In the genomic region with DNA sequence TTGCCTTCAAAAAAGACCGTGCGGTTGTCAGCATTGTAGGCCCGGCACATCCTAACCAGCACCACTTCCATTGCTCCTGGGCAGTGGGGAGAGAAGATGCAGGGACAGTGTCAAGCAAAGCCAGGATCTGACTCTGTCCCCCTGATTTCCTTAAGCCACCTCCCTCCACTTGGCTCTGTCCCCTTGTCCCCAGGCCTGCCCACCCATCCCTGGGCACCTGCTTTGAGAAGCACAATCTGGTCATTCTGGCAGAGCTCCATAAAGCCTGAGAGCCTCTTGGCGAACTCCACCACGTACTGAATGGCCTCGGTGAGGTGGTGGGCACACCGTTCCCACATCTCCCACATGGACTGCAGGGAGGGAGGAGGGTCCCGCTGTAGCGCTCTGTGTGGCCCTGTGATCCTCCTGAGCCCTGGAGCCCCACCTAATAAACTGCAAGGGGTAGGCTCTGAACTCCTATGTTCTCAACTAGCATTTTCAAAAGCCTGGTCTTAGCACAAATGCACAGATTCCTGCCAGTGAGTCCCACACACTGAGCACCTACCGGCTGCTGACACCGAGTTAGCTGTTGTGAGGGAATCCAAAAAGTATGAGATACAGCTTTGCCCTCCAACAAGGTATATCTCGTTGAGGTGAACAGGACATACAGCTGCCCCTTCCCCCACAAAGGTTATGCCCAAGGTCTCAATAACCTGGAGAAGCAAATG, we compare ENCODE assay signal across 26 cellular contexts. TPM values are rescaled to one million over a fixed set of nuclear protein-coding genes. Genes with fewer than 3 reads are reported as not detected.
DNase-seq lines count a peak whose midpoint lies in the region; ATAC-seq and TF ChIP-seq lines count a peak whose summit lies in the region.
"Had no signal": no experiment of that assay in that cellular context is flagged by ENCODE, and none has a peak within 500 bp of the region (broad histone marks: within the 10 kb centered on the region; RNA-seq: fewer than 3 reads in every experiment).

No MANE protein-coding gene starts in this region.

- H3K4me1 Mint-ChIP-seq in T-helper 17 cell = peaks cover 68% of the 10 kb centered on the region
- no peaks in the 10 kb centered on the region for H3K4me1 Mint-ChIP-seq in chondrocyte (ENCODE audit: low read depth)

- H3K27me3 ChIP-seq in SK-N-SH (ENCODE audit: insufficient read depth) = peaks cover 18% of the 10 kb centered on the region; the same call in 1 of the 2 replicates
- H3K27me3 ChIP-seq in effector memory CD4-positive, alpha-beta T cell (replicated peaks; ENCODE audit: control insufficient read depth, insufficient read depth, low read length, poor library complexity, severe bottlenecking) = no peaks in the 10 kb centered on the region
- H3K27me3 ChIP-seq: SJSA1 had no signal

- no peaks in the 10 kb centered on the region; a peak in 1 of 4 replicates for H3K4me1 ChIP-seq in SK-N-SH (ENCODE audit: control insufficient read depth in 1 of 2, insufficient read depth in 2 of 2, low read depth in 1 of 2, low read length in 1 of 2)
- H3K4me1 ChIP-seq in effector memory CD4-positive, alpha-beta T cell (ENCODE audit: control insufficient read depth, insufficient read depth, low read length, poor library complexity, severe bottlenecking) = peaks cover 56% of the 10 kb centered on the region

- WGBS in SK-N-SH (ENCODE audit: low lambda C conversion rate) = 82% methylated on average over 6 of the region's 12 CpGs

- no peak overlapping the region for H3K9ac ChIP-seq in SK-N-SH

- CTCF ChIA-PET in SK-N-SH (lab: Yijun Ruan, JAX) = interaction anchor here (0.7 to 1.2 kb wide), 3 partner anchors 10 to 121 kb away, joined by 3 to 4 read pairs (median 3); no protein-coding TSS in a partner anchor

- H2AFZ ChIP-seq in SK-N-SH (ENCODE audit: low read depth) = no peak overlapping the region
- H2AFZ ChIP-seq: GM23338 had no signal

- TF ChIP-seq CTCF in SK-N-SH (IDR thresholded peaks at IDR 0.05) (no peak), chondrocyte (IDR thresholded peaks at IDR 0.05) (no peak)

- no peaks in the 10 kb centered on the region for H4K20me1 ChIP-seq in SK-N-SH (ENCODE audit: insufficient read depth)

- no peak for TF ChIP-seq EP300 in SK-N-SH (IDR thresholded peaks at IDR 0.05; ENCODE audit: borderline replicate concordance in 1 of 2, low read depth in 1 of 2, low read length in 1 of 2)

- H3K4me3 ChIP-seq in SK-N-SH (ENCODE audit: low read depth in 2 of 2, low read length in 1 of 2) = no peak overlapping the region
- no peak overlapping the region for H3K4me3 ChIP-seq in effector memory CD4-positive, alpha-beta T cell (ENCODE audit: insufficient read depth, low read depth, low read length, poor library complexity, severe bottlenecking)
- H3K4me3 ChIP-seq: GM23338, K562, SJSA1 had no signal

- H3K79me2 ChIP-seq in SK-N-SH (ENCODE audit: insufficient read depth) = no peaks in the 10 kb centered on the region

- no peak for TF ChIP-seq RAD21 in SK-N-SH (IDR thresholded peaks at IDR 0.05; ENCODE audit: low read length)

- no peak overlapping the region for H3K27ac ChIP-seq in SK-N-SH (ENCODE audit: low read depth in 2 of 2, low read length in 1 of 2)
- H3K27ac ChIP-seq in effector memory CD4-positive, alpha-beta T cell (ENCODE audit: insufficient read depth, low read length, poor library complexity, severe bottlenecking) = peak overlapping the region; percentile 21
- H3K27ac ChIP-seq: SJSA1 had no signal

- no peak overlapping the region for H3K4me2 ChIP-seq in SK-N-SH
- H3K4me2 ChIP-seq: GM23338 had no signal

- POLR2A ChIA-PET in SK-N-SH (lab: Yijun Ruan, JAX) = no interaction called here

- H3K36me3 Mint-ChIP-seq in T-helper 17 cell (ENCODE audit: low read depth) (peaks cover 13% of the 10 kb centered on the region), chondrocyte (ENCODE audit: low read depth) (no peaks in the 10 kb centered on the region)

- H3K36me3 ChIP-seq in SK-N-SH (replicated peaks in 1 of 2; ENCODE audit: control insufficient read depth in 1 of 2, insufficient read depth in 2 of 2, low read length in 1 of 2) = no peaks in the 10 kb centered on the region
- peaks cover 10% of the 10 kb centered on the region for H3K36me3 ChIP-seq in effector memory CD4-positive, alpha-beta T cell (ENCODE audit: control insufficient read depth, insufficient read depth, low read length)
- H3K36me3 ChIP-seq: SJSA1 had no signal

- H3K27ac Mint-ChIP-seq in T-helper 17 cell (peak overlapping the region; percentile 79), chondrocyte (ENCODE audit: unreplicated experiment) (no peak overlapping the region)
- H3K27ac Mint-ChIP-seq: GM23338 had no signal

- ATAC-seq in SK-N-SH treated with all-trans-retinoic acid at 6 μM for 48 hours (no peak), T-helper 17 cell (no peak), GM21381 (IDR thresholded peaks at IDR 0.05; ENCODE audit: unreplicated experiment) (no peak)
- ATAC-seq: GM23338, K562 had no signal

- H3K4me3 Mint-ChIP-seq in T-helper 17 cell = peak overlapping the region; percentile 43
- H3K4me3 Mint-ChIP-seq in chondrocyte (ENCODE audit: unreplicated experiment) = no peak overlapping the region
- H3K4me3 Mint-ChIP-seq: GM23338, H9 had no signal

- DNase-seq in SK-N-SH (peak; percentile 12), T-helper 17 cell (no peak), chondrocyte (ENCODE audit: low spot score) (no peak), NAMALWA (ENCODE audit: low spot score) (no peak)
- no peak for DNase-seq in effector memory CD4-positive, alpha-beta T cell
- DNase-seq: COR-L47, DMS79 treated with DMSO at 0.1 percent for 48 hours, H9, Kasumi-1, NCI-H1105, NCI-H1436 treated with DMSO at 0.1 percent for 48 hours, NCI-H187 treated with DMSO at 0.1 percent for 48 hours, NCI-H2107, NCI-H446, NCI-H524 treated with DMSO at 0.1 percent for 48 hours, NCI-H774, Right ventricle myocardium superior, RPMI8226 had no signal

- no peaks in the 10 kb centered on the region for H3F3A ChIP-seq in SK-N-SH (replicated peaks; ENCODE audit: insufficient read depth)

- no peaks in the 10 kb centered on the region for H3K27me3 Mint-ChIP-seq in T-helper 17 cell
- peaks cover 33% of the 10 kb centered on the region for H3K27me3 Mint-ChIP-seq in chondrocyte (ENCODE audit: low read depth)

- no peaks in the 10 kb centered on the region for H3K9me2 ChIP-seq in SK-N-SH

- no peaks in the 10 kb centered on the region for H3K9me3 ChIP-seq in SK-N-SH
- H3K9me3 ChIP-seq in T-helper 17 cell (ENCODE audit: control insufficient read depth, low read length, poor library complexity, severe bottlenecking) = no peaks in the 10 kb centered on the region
- H3K9me3 ChIP-seq in effector memory CD4-positive, alpha-beta T cell (ENCODE audit: control insufficient read depth, low read length) = no peaks in the 10 kb centered on the region
- H3K9me3 ChIP-seq: SJSA1 had no signal

- no peaks in the 10 kb centered on the region for H3K9me3 Mint-ChIP-seq in chondrocyte (ENCODE audit: low read depth)
- H3K9me3 Mint-ChIP-seq: GM23338, H9 had no signal

TF ChIP-seq in SK-N-SH, 30 proteins besides CTCF, POLR2A, EP300 and RAD21:
- TF ChIP-seq TEAD4 (IDR thresholded peaks at IDR 0.05; ENCODE audit: borderline replicate concordance, insufficient read depth) = no peak
- TF ChIP-seq RCOR1 (IDR thresholded peaks at IDR 0.05; ENCODE audit: low read length) = no peak

TF ChIP-seq in SK-N-SH treated with all-trans-retinoic acid at 6 μM for 48 hours, 23 proteins besides CTCF, POLR2A, EP300 and RAD21 (continues in another document):
- TF ChIP-seq ZFP30 (CRISPR knock-in tag; IDR thresholded peaks at IDR 0.05) = no peak
- TF ChIP-seq ZC3H10 (CRISPR knock-in tag; IDR thresholded peaks at IDR 0.05) = no peak
- no peak for TF ChIP-seq SNAI2 (CRISPR knock-in tag; IDR thresholded peaks at IDR 0.05)
- no peak for TF ChIP-seq GLIS3 (CRISPR knock-in tag; IDR thresholded peaks at IDR 0.05)
- TF ChIP-seq CREB5 (CRISPR knock-in tag; IDR thresholded peaks at IDR 0.05; ENCODE audit: low read depth) = no peak

RNA-seq across cellular contexts. Expression of gene LINGO4, which starts 8.2 kb away (rescaled TPM):
- not detected in 2 replicates for polyA plus RNA-seq in SK-N-SH (2012; rRNA removed)
- polyA plus RNA-seq in SK-N-SH (2012; cell fraction: cytosol; rRNA removed) = 0.01 TPM in 1 of 2 replicates, not detected in the other
- not detected in 2 replicates for polyA plus RNA-seq in SK-N-SH (2012; cell fraction: nucleus; rRNA removed)
- total RNA-seq in T-helper 17 cell (1 to 10 TPM in 1 of 2 donors, under 1 TPM in 1; 0.77 to 1.6 TPM), chondrocyte (not detected in 3 replicates)
- total RNA-seq: A172, GM23338, H9, K562, M059J, SJSA1 had no signal
- polyA plus RNA-seq: BJ, GM23338, K562 had no signal

RNA-seq across cellular contexts. Expression of gene RORC, which starts 18.2 kb away (rescaled TPM):
- polyA plus RNA-seq in SK-N-SH (2012; rRNA removed) = 0.03 TPM in 1 of 2 replicates, not detected in the other
- polyA plus RNA-seq in SK-N-SH (2012; cell fraction: cytosol; rRNA removed) = 0.03 and 0.05 TPM in 2 replicates
- 0.02 and 0.09 TPM in 2 replicates for polyA plus RNA-seq in SK-N-SH (2012; cell fraction: nucleus; rRNA removed)
- total RNA-seq in T-helper 17 cell = 10 to 100 TPM; 38.4 to 42.5 TPM
- total RNA-seq in chondrocyte = not detected in 3 replicates
- total RNA-seq: K562, M059J, SJSA1 had no signal
- polyA plus RNA-seq: BJ, K562 had no signal

RNA-seq across cellular contexts. Expression of gene TDRKH, which starts 23.1 kb away (rescaled TPM):
- 1.9 and 2.7 TPM in 2 replicates for polyA plus RNA-seq in SK-N-SH (2012; rRNA removed)
- 2.8 and 2.9 TPM in 2 replicates for polyA plus RNA-seq in SK-N-SH (2012; cell fraction: cytosol; rRNA removed)
- 1.9 and 2.9 TPM in 2 replicates for polyA plus RNA-seq in SK-N-SH (2012; cell fraction: nucleus; rRNA removed)
- total RNA-seq in T-helper 17 cell (10 to 100 TPM; 11.3 to 17.7 TPM), chondrocyte (4.7 to 6.8 TPM (median 6.4 TPM) in 3 replicates)

RNA-seq across cellular contexts. Expression of gene C2CD4D, which starts 26.2 kb away (rescaled TPM):
- not detected in 2 replicates for polyA plus RNA-seq in SK-N-SH (2012; rRNA removed)
- not detected in 2 replicates for polyA plus RNA-seq in SK-N-SH (2012; cell fraction: cytosol; rRNA removed)
- polyA plus RNA-seq in SK-N-SH (2012; cell fraction: nucleus; rRNA removed) = not detected in 2 replicates
- total RNA-seq in T-helper 17 cell (1 to 10 TPM; 1.9 to 2.3 TPM), chondrocyte (not detected in 3 replicates)
- total RNA-seq: A172, K562, M059J, Right ventricle myocardium superior, SJSA1 had no signal
- polyA plus RNA-seq: BJ, K562 had no signal

RNA-seq across cellular contexts. Expression of gene THEM5, which starts 40.1 kb away (rescaled TPM):
- not detected in 2 replicates for polyA plus RNA-seq in SK-N-SH (2012; rRNA removed)
- not detected in 2 replicates for polyA plus RNA-seq in SK-N-SH (2012; cell fraction: cytosol; rRNA removed)
- not detected in 2 replicates for polyA plus RNA-seq in SK-N-SH (2012; cell fraction: nucleus; rRNA removed)
- total RNA-seq in T-helper 17 cell = under 1 TPM in 1 of 2 donors, not detected in 1; 0.89 TPM
- not detected in 3 replicates for total RNA-seq in chondrocyte
- total RNA-seq: A172, GM23338, H9, K562, M059J, Right ventricle myocardium superior, SJSA1 had no signal
- polyA plus RNA-seq: BJ, GM23338, K562 had no signal

Comparison
In these comparisons a context has a peak if more than half of its experiments do, and no peak if none do; other contexts are left out.
1. RNA of gene RORC, which starts 18.2 kb away (total RNA-seq): 38.4 to 42.5 TPM in T-helper 17 cell; not detected in chondrocyte; every median in the first group is over 10 times any median in the second.